21 cellular contexts compared by ENCODE assay signal in the genomic region with DNA sequence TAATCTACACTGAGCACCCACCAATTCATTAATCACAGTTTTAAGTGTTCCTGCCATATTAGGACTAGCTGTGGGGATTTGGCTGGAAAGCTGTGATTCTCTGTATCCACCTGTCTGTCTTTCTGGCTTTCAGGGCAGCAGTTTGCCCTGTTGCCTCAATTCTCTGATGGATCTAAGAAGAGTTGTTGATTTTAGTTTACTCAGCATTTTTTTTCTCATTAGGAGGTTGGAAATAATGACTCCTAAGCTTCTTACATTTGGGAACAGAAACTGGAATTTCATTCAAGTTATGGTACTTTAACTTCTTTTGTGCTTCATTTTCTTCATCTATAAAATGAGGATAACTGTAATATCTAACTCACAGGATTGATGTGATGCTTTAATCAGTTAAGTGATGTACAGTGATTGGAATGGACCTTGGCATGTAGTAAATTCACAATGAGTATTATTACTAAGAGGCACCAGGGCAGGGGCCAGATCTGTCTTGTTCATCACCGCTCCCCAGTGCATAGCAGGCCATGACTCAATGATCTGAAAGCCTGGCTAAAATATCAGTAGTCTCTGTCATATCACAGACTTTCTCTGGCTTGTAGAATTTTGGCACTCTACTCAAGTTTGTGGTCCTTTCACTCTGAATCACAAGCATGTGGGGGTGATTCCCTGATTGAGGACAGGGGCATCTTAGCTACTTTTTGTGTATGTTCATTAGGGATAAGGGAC. TPM values are rescaled to one million over a fixed set of nuclear protein-coding genes. Genes with fewer than 3 reads are reported as not detected.
DNase-seq lines count a peak whose midpoint lies in the region; ATAC-seq and TF ChIP-seq lines count a peak whose summit lies in the region.
"Had no signal": no experiment of that assay in that cellular context is flagged by ENCODE, and none has a peak within 500 bp of the region (broad histone marks: within the 10 kb centered on the region; RNA-seq: fewer than 3 reads in every experiment).

No MANE protein-coding gene starts in this region.

- ATAC-seq in GM23338 (no peak), natural killer cell (no peak)
- ATAC-seq: activated T-cell treated with anti-CD3 and anti-CD28 coated beads, Interleukin-2, amount 50 U/mL, for 72 hours; left ventricle myocardium superior had no signal

- H3K4me3 Mint-ChIP-seq in HFFc6: no peak overlapping the region
- no peak overlapping the region for H3K4me3 Mint-ChIP-seq in GM23338
- no peak overlapping the region for H3K4me3 Mint-ChIP-seq in natural killer cell
- H3K4me3 Mint-ChIP-seq: activated T-cell treated with anti-CD3 and anti-CD28 coated beads, Interleukin-2, amount 50 U/mL, for 72 hours had no signal

- no peaks in the 10 kb centered on the region for H3K79me2 ChIP-seq in GM23338 (replicated peaks; ENCODE audit: insufficient read depth)

- H3F3A ChIP-seq in GM23338 (replicated peaks; ENCODE audit: low read depth): no peaks in the 10 kb centered on the region

- no peak overlapping the region for H2AFZ ChIP-seq in GM23338

- H3K27me3 ChIP-seq in WERI-Rb-1 (ENCODE audit: insufficient read depth, low read depth, severe bottlenecking): peaks cover 33% of the 10 kb centered on the region
- no peaks in the 10 kb centered on the region for H3K27me3 ChIP-seq in GM23338 (ENCODE audit: insufficient read depth)
- H3K27me3 ChIP-seq: BLaER1, cardiac muscle cell, uterus had no signal

- intact Hi-C loops in natural killer cell (cut with micrococcal nuclease): no loop called here

- no peaks in the 10 kb centered on the region for H3K9me3 ChIP-seq in WERI-Rb-1 (ENCODE audit: severe bottlenecking)
- H3K9me3 ChIP-seq: BLaER1, uterus had no signal

- no peaks in the 10 kb centered on the region for H4K20me1 ChIP-seq in GM23338 (replicated peaks; ENCODE audit: insufficient read depth)
- H4K20me1 ChIP-seq: BLaER1 had no signal

- H3K4me3 ChIP-seq in WERI-Rb-1 (ENCODE audit: low read depth, low read length) (no peak overlapping the region), GM23338 (no peak overlapping the region)
- H3K4me3 ChIP-seq: BLaER1, cardiac muscle cell, dorsolateral prefrontal cortex, uterus had no signal

- H3K27me3 Mint-ChIP-seq in HFFc6 (ENCODE audit: insufficient read depth): peaks cover 5% of the 10 kb centered on the region; the same call in 1 of the 2 replicates
- H3K27me3 Mint-ChIP-seq in GM23338 (ENCODE audit: insufficient read depth, low read depth, poor library complexity): no peaks in the 10 kb centered on the region
- peaks cover 8 to 48% of the 10 kb centered on the region in 2 donors for H3K27me3 Mint-ChIP-seq in natural killer cell (ENCODE audit: low read depth in 2 of 2)

- H3K4me2 ChIP-seq in GM23338: no peak overlapping the region
- H3K4me2 ChIP-seq: BLaER1 had no signal

- H3K36me3 ChIP-seq in WERI-Rb-1 (no peaks in the 10 kb centered on the region), GM23338 (ENCODE audit: insufficient read depth) (no peaks in the 10 kb centered on the region)
- H3K36me3 ChIP-seq: BLaER1, cardiac muscle cell, uterus had no signal

- H3K36me3 Mint-ChIP-seq in HFFc6 (ENCODE audit: low read depth) (no peaks in the 10 kb centered on the region), GM23338 (ENCODE audit: low read depth) (no peaks in the 10 kb centered on the region), natural killer cell (no peaks in the 10 kb centered on the region)

- H3K27ac ChIP-seq in WERI-Rb-1 (no peak overlapping the region), GM23338 (ENCODE audit: low read depth) (no peak overlapping the region)
- H3K27ac ChIP-seq: BLaER1, cardiac muscle cell, dorsolateral prefrontal cortex, uterus had no signal

- H3K27ac Mint-ChIP-seq in HFFc6: peak overlapping the region; percentile 61
- no peak overlapping the region for H3K27ac Mint-ChIP-seq in GM23338
- H3K27ac Mint-ChIP-seq in natural killer cell: no peak overlapping the region
- H3K27ac Mint-ChIP-seq: activated T-cell treated with anti-CD3 and anti-CD28 coated beads, Interleukin-2, amount 50 U/mL, for 72 hours had no signal

- H3K9me3 Mint-ChIP-seq in HFFc6: no peaks in the 10 kb centered on the region
- no peaks in the 10 kb centered on the region for H3K9me3 Mint-ChIP-seq in GM23338
- peaks cover 0 to 2% of the 10 kb centered on the region in 2 donors for H3K9me3 Mint-ChIP-seq in natural killer cell

- DNase-seq in AG08396 (ENCODE audit: low spot score): peak; percentile 79
- peak; percentile 79 for DNase-seq in HFFc6
- peak; percentile 78 for DNase-seq in WERI-Rb-1
- peak; percentile 13 for DNase-seq in fibroblast of the conjunctiva (ENCODE audit: low read depth)
- no peak for DNase-seq in GM23338 (ENCODE audit: low spot score)
- DNase-seq in H4 (ENCODE audit: low spot score): no peak
- no peak for DNase-seq in NCI-H748 (lab: John Stamatoyannopoulos, UW; ENCODE audit: unreplicated experiment)
- no peak for DNase-seq in natural killer cell
- DNase-seq: activated CD4-positive, CD25-positive, alpha-beta regulatory T cell; activated CD8-positive, alpha-beta memory T cell treated with anti-CD3 and anti-CD28 coated beads for 24 hours; activated T-cell treated with anti-CD3 and anti-CD28 coated beads, Interleukin-2, amount 50 U/mL, for 72 hours; dorsolateral prefrontal cortex; GDM1; glutamatergic neuron; left ventricle myocardium superior; NCI-H1930; NCI-H446 treated with DMSO at 0.1 percent for 48 hours; uterus had no signal

- H3K4me1 Mint-ChIP-seq in HFFc6 (ENCODE audit: low read depth) (peaks cover 47% of the 10 kb centered on the region), GM23338 (no peaks in the 10 kb centered on the region), natural killer cell (peaks cover 15 to 19% of the 10 kb centered on the region in 2 donors)

- no peaks in the 10 kb centered on the region for H3K9me2 ChIP-seq in GM23338 (ENCODE audit: insufficient read depth)

- no peak for TF ChIP-seq CTCF in HFFc6 (IDR thresholded peaks at IDR 0.05)
- no peak for TF ChIP-seq CTCF in WERI-Rb-1 (IDR thresholded peaks at IDR 0.05; ENCODE audit: low read depth, low read length)
- TF ChIP-seq CTCF in GM23338 (conservative IDR thresholded peaks at IDR 0.05; ENCODE audit: low read depth in 2 of 2): no peak
- no peak for TF ChIP-seq CTCF in natural killer cell (IDR thresholded peaks at IDR 0.05)

- H3K4me1 ChIP-seq in GM23338 (ENCODE audit: insufficient read depth): no peaks in the 10 kb centered on the region
- H3K4me1 ChIP-seq: BLaER1, uterus had no signal

TF ChIP-seq in GM23338, 12 proteins besides CTCF, POLR2A, EP300 and RAD21 (continues in another document):
- no peak for TF ChIP-seq ZNF114 (CRISPR knock-in tag; IDR thresholded peaks at IDR 0.05)

RNA-seq across cellular contexts. Expression of a gene that starts 51.4 kb away (rescaled TPM):
- total RNA-seq in HFFc6 (2021; fragmentation: NEBNext Ultra II Directional; extraction: Animal tissue kit (Norgen Biotek cat#: 25700)): 10 to 100 TPM in 4 of 6 experiments, 1 to 10 TPM in 2; 4.9 to 15.3 (median 14.3) TPM
- 0.12 and 0.21 TPM in 2 replicates for total RNA-seq in GM23338 (2014; rRNA removed; shearing (Covaris generic))
- polyA plus RNA-seq in GM23338 (2016; fragmentation: Nextera tagmentation; extraction: Ambion mirVana): 0.18 and 0.24 TPM in 2 replicates
- total RNA-seq in H4 (2014; rRNA removed; shearing (Covaris generic)): 0.08 and 0.66 TPM in 2 replicates
- total RNA-seq in natural killer cell: under 1 TPM in 2 of 3 donors, not detected in 1; 0.08 to 0.34 TPM
- total RNA-seq: left ventricle myocardium superior, osteocyte had no signal

Comparison
In these comparisons a context has a peak if more than half of its experiments do, and no peak if none do; other contexts are left out.
1. DNase-seq: peak in AG08396 (single experiment), HFFc6 (single experiment), WERI-Rb-1 (single experiment) and fibroblast of the conjunctiva (single experiment); none in GM23338 (single experiment), H4 (single experiment), NCI-H748 (single experiment) and natural killer cell (single experiment).